ENCODE assay signal across 7 cellular contexts in genomic region chr5:33776151-33776550, GRCh38.
"Had no signal": no experiment of that assay in that cellular context is flagged by ENCODE, and none has a peak within 500 bp of the region (broad histone marks: within the 10 kb centered on the region; RNA-seq: fewer than 3 reads in every experiment).

No MANE protein-coding gene starts in this region.

- ATAC-seq: GM23338, HepG2 had no signal

- H2AFZ ChIP-seq: GM23338 had no signal

- H3K4me3 Mint-ChIP-seq: GM23338, IgD-negative memory B cell had no signal

- H3K4me3 ChIP-seq: GM23338 had no signal

- FAIRE-seq: H1, HepG2 had no signal

- H3K27ac ChIP-seq: HL-60 had no signal

- H3K4me1 Mint-ChIP-seq: IgD-negative memory B cell had no signal

- H3K27ac Mint-ChIP-seq: GM23338 had no signal

- DNase-seq: H7, HCEC 1CT had no signal

- H3K4me2 ChIP-seq: GM23338 had no signal
